ENCODE assay signal across 9 cellular contexts in the genomic region with DNA sequence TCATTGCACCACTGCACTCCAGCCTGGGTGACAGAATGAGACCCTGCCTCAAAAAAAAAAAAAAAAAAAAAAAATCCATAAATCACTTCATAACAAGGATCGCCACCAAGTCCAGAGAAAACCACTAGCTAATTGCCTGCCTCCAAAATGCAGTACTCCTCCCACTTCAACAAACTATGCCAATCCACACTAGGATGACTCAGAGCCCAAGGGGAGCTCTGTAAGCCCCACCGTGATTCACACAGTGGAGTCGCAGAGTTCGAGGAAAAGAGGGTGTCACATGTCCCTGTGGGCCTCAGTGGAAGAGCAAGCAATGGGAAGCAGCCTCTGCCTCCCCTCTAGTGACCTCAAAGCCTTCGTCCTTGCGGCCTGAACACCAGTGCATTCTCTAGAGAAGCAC. TPM values are rescaled to one million over a fixed set of nuclear protein-coding genes. Genes with fewer than 3 reads are reported as not detected.
A peak's percentile ranks its signal among the peaks of the same experiment; 100 is the strongest.
DNase-seq lines count a peak whose midpoint lies in the region; ATAC-seq lines count a peak whose summit lies in the region.
"Had no signal": no experiment of that assay in that cellular context is flagged by ENCODE, and none has a peak within 500 bp of the region (broad histone marks: within the 10 kb centered on the region; RNA-seq: fewer than 3 reads in every experiment).

No MANE protein-coding gene starts in this region.

- H3K27me3 ChIP-seq in adipocyte (replicated peaks; ENCODE audit: control insufficient read depth, insufficient read depth, low read length), result no peaks in the 10 kb centered on the region

- H3K4me3 Mint-ChIP-seq in memory B cell (no peak overlapping the region), T-cell (no peak overlapping the region)

- H3K9me3 Mint-ChIP-seq in memory B cell (no peaks in the 10 kb centered on the region), T-cell (no peaks in the 10 kb centered on the region)

- no peaks in the 10 kb centered on the region for H3K9me3 ChIP-seq in adipocyte (ENCODE audit: control insufficient read depth, low read length)

- no peak for ATAC-seq in memory B cell (ENCODE audit: low read depth)
- no peak for ATAC-seq in T-cell (replicated peaks in 1 of 4)
- no peak for ATAC-seq in HG02759 (IDR thresholded peaks at IDR 0.05; ENCODE audit: unreplicated experiment)

- H3K36me3 Mint-ChIP-seq in memory B cell, result peaks cover 49% of the 10 kb centered on the region
- peaks cover 73% of the 10 kb centered on the region for H3K36me3 Mint-ChIP-seq in T-cell

- H3K36me3 ChIP-seq in adipocyte (ENCODE audit: control insufficient read depth, insufficient read depth, low read length, severe bottlenecking), result peaks cover 99% of the 10 kb centered on the region

- no peak overlapping the region for H3K4me3 ChIP-seq in adipocyte (ENCODE audit: low read length)

- H3K4me1 ChIP-seq in adipocyte (ENCODE audit: control insufficient read depth, insufficient read depth, low read length), result peaks cover 37% of the 10 kb centered on the region

- peak overlapping the region; percentile 1 for H3K27ac Mint-ChIP-seq in memory B cell
- H3K27ac Mint-ChIP-seq in T-cell, result no peak overlapping the region

- peaks cover 23% of the 10 kb centered on the region for H3K4me1 Mint-ChIP-seq in memory B cell
- peaks cover 28 to 38% (median 36%) of the 10 kb centered on the region in 3 donors for H3K4me1 Mint-ChIP-seq in T-cell

- H3K27me3 Mint-ChIP-seq in memory B cell, result no peaks in the 10 kb centered on the region
- no peaks in the 10 kb centered on the region for H3K27me3 Mint-ChIP-seq in T-cell

- POLR2A ChIA-PET in T-cell (lab: Charles Lee), result no interaction called here

- CTCF ChIA-PET in T-cell (lab: Charles Lee), result interaction anchor here (0.7 to 1.9 kb wide), 2 partner anchors 9 to 628 kb away, joined by 3 to 5 read pairs; a partner anchor contains a TSS

- H3K9ac ChIP-seq in adipocyte (ENCODE audit: low read length), result no peak overlapping the region

- DNase-seq in AG08396 (ENCODE audit: low spot score), result peak; percentile 93
- peak; percentile 83 for DNase-seq in HK-2 (ENCODE audit: unreplicated experiment)
- peak; percentile 84 for DNase-seq in adipocyte (ENCODE audit: low read depth)
- DNase-seq in memory B cell (ENCODE audit: low spot score in 2 of 2), result no peak
- DNase-seq in NCI-H146 treated with DMSO at 0.1 percent for 48 hours (lab: John Stamatoyannopoulos, UW; ENCODE audit: unreplicated experiment), result no peak
- DNase-seq in T-cell, result no peak
- DNase-seq in NCI-H2107 treated with DMSO at 0.1 percent for 48 hours (lab: John Stamatoyannopoulos, UW; ENCODE audit: unreplicated experiment), result no peak
- DNase-seq: NK-92 treated with Interleukin-12 subunit alpha and Interleukin-12 subunit beta, amount 100 ng/mL, for 24 hours had no signal

RNA-seq across cellular contexts. Expression of a gene that starts 9.1 kb away (rescaled TPM):
- total RNA-seq in T-cell, result 10 to 100 TPM; 46.7 to 77.9 (median 67.6) TPM

RNA-seq across cellular contexts. Expression of a gene that starts 46.6 kb away (rescaled TPM):
- 10 to 100 TPM; 42.7 to 50.1 (median 46.1) TPM for total RNA-seq in T-cell

Comparison
In these comparisons a context has a peak if more than half of its experiments do, and no peak if none do; other contexts are left out.
1. DNase-seq: peak in AG08396 (single experiment), HK-2 (single experiment) and adipocyte (single experiment); none in memory B cell (0 of 2), NCI-H146 treated with DMSO at 0.1 percent for 48 hours (single experiment), T-cell (0 of 34) and NCI-H2107 treated with DMSO at 0.1 percent for 48 hours (single experiment).